24 cellular contexts compared by ENCODE assay signal in the genomic region with DNA sequence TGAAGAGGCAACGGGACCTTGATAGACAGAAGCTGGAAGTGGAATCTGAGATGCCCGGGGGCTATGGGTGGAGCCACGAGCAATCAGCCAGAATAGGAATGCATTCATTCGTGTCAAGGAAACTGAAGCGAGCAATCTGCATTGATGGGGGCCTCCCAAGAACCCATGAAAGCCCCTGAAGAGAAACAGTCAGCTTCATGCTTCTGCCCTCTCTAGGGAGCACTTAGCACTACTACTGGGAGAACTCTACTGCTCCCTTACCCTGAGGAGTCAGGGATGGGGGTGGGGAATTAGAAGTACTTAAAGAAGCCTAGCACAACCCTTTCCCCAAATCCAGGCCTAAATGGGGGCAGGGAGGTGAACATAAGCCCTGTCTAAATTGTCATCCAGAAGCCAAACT. TPM values are rescaled to one million over a fixed set of nuclear protein-coding genes. Genes with fewer than 3 reads are reported as not detected.
"Had no signal": no experiment of that assay in that cellular context is flagged by ENCODE, and none has a peak within 500 bp of the region (broad histone marks: within the 10 kb centered on the region; RNA-seq: fewer than 3 reads in every experiment).

No MANE protein-coding gene starts in this region.

- DNase-seq: activated CD4-positive, alpha-beta memory T cell treated with anti-CD3 and anti-CD28 coated beads for 36 hours; activated CD4-positive, alpha-beta T cell treated with anti-CD3 and anti-CD28 coated beads for 48 hours; activated CD4-positive, CD25-positive, alpha-beta regulatory T cell; activated effector memory CD4-positive, alpha-beta T cell treated with Interleukin-2 at 50 U/mL for 16 hours; activated naive CD4-positive, alpha-beta T cell treated with anti-CD3 and anti-CD28 coated beads for 36 hours; activated naive CD8-positive, alpha-beta T cell treated with anti-CD3 and anti-CD28 coated beads, Interleukin-2, amount 10 ng/mL, durations not matched to agents 7 days and 5 days; activated T-cell treated with anti-CD3 and anti-CD28 coated beads, Interleukin-2, amount 50 U/mL, for 72 hours; amniotic stem cell; cortex of kidney; left ventricle myocardium superior; nucleus accumbens; right lobe of liver; stimulated activated CD4-positive, alpha-beta T cell treated with anti-CD3 and anti-CD28 coated beads, Interleukin-1b, Interleukin-23, amount 100 ng/mL, for 48 hours; stimulated activated naive CD8-positive, alpha-beta T cell treated with anti-CD3 and anti-CD28 coated beads, Interleukin-15, amount 100 ng/mL, for 72 hours; T-helper 17 cell had no signal

- H3K27me3 ChIP-seq: right lobe of liver had no signal

- H3K27ac Mint-ChIP-seq: activated CD4-positive, alpha-beta memory T cell treated with anti-CD3 and anti-CD28 coated beads for 36 hours; activated naive CD4-positive, alpha-beta T cell treated with anti-CD3 and anti-CD28 coated beads for 36 hours; activated naive CD8-positive, alpha-beta T cell treated with anti-CD3 and anti-CD28 coated beads, Interleukin-2, amount 10 ng/mL, durations not matched to agents 7 days and 5 days; activated T-cell treated with anti-CD3 and anti-CD28 coated beads, Interleukin-2, amount 50 U/mL, for 72 hours; nephron; stimulated activated effector memory CD8-positive, alpha-beta T cell treated with anti-CD3 and anti-CD28 coated beads, Interleukin-12 subunit alpha, Interleukin-12 subunit beta, amount 100 ng/mL, for 72 hours; stimulated activated naive CD8-positive, alpha-beta T cell treated with anti-CD3 and anti-CD28 coated beads, Interleukin-15, amount 100 ng/mL, for 72 hours; T-helper 17 cell had no signal

- H3K36me3 ChIP-seq: right lobe of liver, tibial nerve had no signal

- H3K79me2 ChIP-seq: hepatocyte had no signal

- H3K36me3 Mint-ChIP-seq: activated CD4-positive, alpha-beta memory T cell treated with anti-CD3 and anti-CD28 coated beads for 36 hours; activated naive CD8-positive, alpha-beta T cell treated with anti-CD3 and anti-CD28 coated beads, Interleukin-2, amount 10 ng/mL, durations not matched to agents 7 days and 5 days; stimulated activated effector memory CD8-positive, alpha-beta T cell treated with anti-CD3 and anti-CD28 coated beads, Interleukin-12 subunit alpha, Interleukin-12 subunit beta, amount 100 ng/mL, for 72 hours had no signal

- H3K4me1 ChIP-seq: right lobe of liver, tibial nerve had no signal

- H3K4me1 Mint-ChIP-seq: nephron; stimulated activated effector memory CD8-positive, alpha-beta T cell treated with anti-CD3 and anti-CD28 coated beads, Interleukin-12 subunit alpha, Interleukin-12 subunit beta, amount 100 ng/mL, for 72 hours; stimulated activated naive CD8-positive, alpha-beta T cell treated with anti-CD3 and anti-CD28 coated beads, Interleukin-15, amount 100 ng/mL, for 72 hours; T-helper 17 cell had no signal

- ATAC-seq: activated T-cell treated with anti-CD3 and anti-CD28 coated beads, Interleukin-2, amount 50 U/mL, for 72 hours; left ventricle myocardium superior; right lobe of liver; stimulated activated effector memory CD8-positive, alpha-beta T cell treated with anti-CD3 and anti-CD28 coated beads, Interleukin-12 subunit alpha, Interleukin-12 subunit beta, amount 100 ng/mL, for 72 hours; stimulated activated naive CD8-positive, alpha-beta T cell treated with anti-CD3 and anti-CD28 coated beads, Interleukin-15, amount 100 ng/mL, for 72 hours; T-helper 17 cell had no signal

- H2AFZ ChIP-seq: hepatocyte had no signal

- H3K4me3 Mint-ChIP-seq: activated CD4-positive, alpha-beta memory T cell treated with anti-CD3 and anti-CD28 coated beads for 36 hours; activated naive CD4-positive, alpha-beta T cell treated with anti-CD3 and anti-CD28 coated beads for 36 hours; activated naive CD8-positive, alpha-beta T cell treated with anti-CD3 and anti-CD28 coated beads, Interleukin-2, amount 10 ng/mL, durations not matched to agents 7 days and 5 days; activated T-cell treated with anti-CD3 and anti-CD28 coated beads, Interleukin-2, amount 50 U/mL, for 72 hours; nephron; stimulated activated effector memory CD8-positive, alpha-beta T cell treated with anti-CD3 and anti-CD28 coated beads, Interleukin-12 subunit alpha, Interleukin-12 subunit beta, amount 100 ng/mL, for 72 hours; stimulated activated naive CD8-positive, alpha-beta T cell treated with anti-CD3 and anti-CD28 coated beads, Interleukin-15, amount 100 ng/mL, for 72 hours; T-helper 17 cell had no signal

- H3K4me2 ChIP-seq: hepatocyte had no signal

- H3K27ac ChIP-seq: epithelial cell of prostate, hepatocyte, right lobe of liver, skin epidermis, tibial nerve had no signal

- H3K4me3 ChIP-seq: hepatocyte, right lobe of liver, skin epidermis, tibial nerve had no signal

- H3K9me3 Mint-ChIP-seq: activated CD4-positive, alpha-beta memory T cell treated with anti-CD3 and anti-CD28 coated beads for 36 hours; activated naive CD4-positive, alpha-beta T cell treated with anti-CD3 and anti-CD28 coated beads for 36 hours; activated naive CD8-positive, alpha-beta T cell treated with anti-CD3 and anti-CD28 coated beads, Interleukin-2, amount 10 ng/mL, durations not matched to agents 7 days and 5 days; activated T-cell treated with anti-CD3 and anti-CD28 coated beads, Interleukin-2, amount 50 U/mL, for 72 hours; nephron; stimulated activated effector memory CD8-positive, alpha-beta T cell treated with anti-CD3 and anti-CD28 coated beads, Interleukin-12 subunit alpha, Interleukin-12 subunit beta, amount 100 ng/mL, for 72 hours; stimulated activated naive CD8-positive, alpha-beta T cell treated with anti-CD3 and anti-CD28 coated beads, Interleukin-15, amount 100 ng/mL, for 72 hours had no signal

- H3K9me3 ChIP-seq: right lobe of liver, tibial nerve had no signal

RNA-seq across cellular contexts. Expression of a gene that starts 56.6 kb away (rescaled TPM):
- total RNA-seq: activated CD4-positive, alpha-beta memory T cell treated with anti-CD3 and anti-CD28 coated beads for 36 hours; activated naive CD4-positive, alpha-beta T cell treated with anti-CD3 and anti-CD28 coated beads for 36 hours; activated T-cell treated with anti-CD3 and anti-CD28 coated beads, Interleukin-2, amount 50 U/mL, for 72 hours; bronchial epithelial cell; cerebellum; fibroblast of villous mesenchyme; hepatocyte; left ventricle myocardium superior; T-helper 17 cell had no signal
- polyA plus RNA-seq: hepatocyte had no signal
